8 cellular contexts compared by ENCODE assay signal in the genomic region with DNA sequence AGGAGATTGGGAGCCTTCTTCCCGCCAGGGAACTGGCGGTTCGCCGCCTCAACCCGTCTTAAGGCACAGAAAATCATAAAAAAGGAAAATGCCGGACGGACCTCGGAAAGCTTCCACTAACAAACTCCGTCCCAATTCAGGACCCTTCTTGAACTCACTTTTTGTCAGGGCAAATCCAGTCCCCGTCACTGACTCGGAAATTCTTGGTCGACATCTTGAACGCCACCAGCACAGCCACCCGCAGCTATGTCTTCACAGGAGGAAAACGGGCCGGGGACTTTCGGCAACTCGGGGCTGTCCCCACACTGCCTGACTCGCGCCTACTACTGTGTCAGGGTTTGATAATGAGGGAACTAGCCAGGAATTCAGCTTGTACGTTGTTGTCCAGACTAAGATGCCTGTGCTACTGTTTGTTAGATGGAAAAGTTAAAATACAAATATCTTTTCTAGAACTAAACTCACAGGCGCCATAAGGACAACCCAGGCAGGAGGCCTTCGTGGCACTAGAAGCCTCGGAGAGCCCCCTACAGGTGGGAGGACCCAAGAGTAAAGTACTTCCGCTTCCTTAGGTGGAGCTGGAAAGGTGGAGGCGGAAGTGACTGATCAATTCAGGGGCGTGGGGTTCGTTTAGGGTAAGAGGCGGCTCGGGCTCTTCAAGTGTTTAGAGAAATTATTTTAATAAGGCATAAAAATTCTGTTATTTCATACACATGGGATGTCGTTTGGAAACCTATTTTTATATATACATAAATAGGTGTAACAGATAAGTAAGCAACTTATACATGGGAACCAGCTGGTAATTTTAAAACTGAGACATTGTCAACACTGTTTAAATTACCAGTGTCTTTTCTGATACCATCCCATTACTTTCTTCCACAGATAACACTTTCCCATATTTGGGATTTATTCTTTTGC. TPM values are rescaled to one million over a fixed set of nuclear protein-coding genes. Genes with fewer than 3 reads are reported as not detected.
DNase-seq lines count a peak whose midpoint lies in the region; ATAC-seq, FAIRE-seq and TF ChIP-seq lines count a peak whose summit lies in the region.

A gene with protein sequence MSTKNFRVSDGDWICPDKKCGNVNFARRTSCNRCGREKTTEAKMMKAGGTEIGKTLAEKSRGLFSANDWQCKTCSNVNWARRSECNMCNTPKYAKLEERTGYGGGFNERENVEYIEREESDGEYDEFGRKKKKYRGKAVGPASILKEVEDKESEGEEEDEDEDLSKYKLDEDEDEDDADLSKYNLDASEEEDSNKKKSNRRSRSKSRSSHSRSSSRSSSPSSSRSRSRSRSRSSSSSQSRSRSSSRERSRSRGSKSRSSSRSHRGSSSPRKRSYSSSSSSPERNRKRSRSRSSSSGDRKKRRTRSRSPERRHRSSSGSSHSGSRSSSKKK (minus strand): TSS at position 254 of the 915 bp plus-strand sequence. CDS start 40 bp downstream, at position 214.

- no peaks in the 10 kb centered on the region; a peak in 2 of 7 replicates for H3K4me1 ChIP-seq in H1 (replicated peaks in 1 of 4; ENCODE audit: control insufficient read depth in 3 of 4, insufficient read depth in 4 of 4, low read length in 3 of 4)
- H3K4me1 ChIP-seq in mesenchymal stem cell (ENCODE audit: control insufficient read depth, insufficient read depth, low read depth, low read length) = peaks cover 5% of the 10 kb centered on the region

- CTCF ChIA-PET in H1 (lab: Charles Lee; ENCODE audit: partially characterized antibody) = interaction anchor here (0.5 to 1.5 kb wide), 8 partner anchors 12 to 890 kb away, joined by 3 to 5 read pairs (median 4); no protein-coding TSS in a partner anchor

- no peaks in the 10 kb centered on the region for H3K23me2 ChIP-seq in H1 (ENCODE audit: low read depth, low read length)

- H3K9ac ChIP-seq in H1 (replicated peaks in 1 of 4; ENCODE audit: extremely low read depth in 1 of 4, low read depth in 3 of 4, low read length in 3 of 4) (peak within 1 kb of the TSS; percentile 88 to 98 (median 96)), mesenchymal stem cell (ENCODE audit: low read length) (peak within 1 kb of the TSS; percentile 98)

- peak within 1 kb of the TSS; percentile 91 for H4K5ac ChIP-seq in H1 (ENCODE audit: insufficient read length, low read depth, low read length)

- H3K27me3 ChIP-seq in H1 (replicated peaks in 1 of 4; ENCODE audit: control insufficient read depth in 3 of 4, extremely low read depth in 1 of 4, insufficient read depth in 3 of 4, low read length in 3 of 4) = peaks cover 1 to 9% (median 5%) of the 10 kb centered on the region in 4 experiments; a peak in 5 of 7 replicates
- no peaks in the 10 kb centered on the region for H3K27me3 ChIP-seq in mesenchymal stem cell (ENCODE audit: control insufficient read depth in 1 of 2, insufficient read depth in 1 of 2, low read length in 2 of 2)

- H3K4me2 ChIP-seq in H1 (ENCODE audit: insufficient read depth in 1 of 2, low read depth in 2 of 2, low read length in 2 of 2) (peak within 1 kb of the TSS; percentile 56 to 68), mesenchymal stem cell (ENCODE audit: low read length, poor library complexity, severe bottlenecking) (peak within 1 kb of the TSS; percentile 66)

- TF ChIP-seq POLR2A in H1 (IDR thresholded peaks at IDR 0.05; ENCODE audit: control extremely low read depth in 1 of 2, low read depth in 2 of 2, low read length in 2 of 2) = peak; percentile 77 to 96

- WGBS in H1 (ENCODE audit: extremely low coverage in 1 of 2, insufficient coverage in 1 of 2, insufficient read length in 1 of 2, insufficient replicate concordance in 2 of 2, low coverage in 1 of 2, low lambda C conversion rate in 2 of 2, missing lambda C conversion rate in 1 of 2), 2 experiments = 2% methylated on average over 31 of the region's 31 CpGs; no CpG with 5 or more reads in 1 of the 2 experiments
- WGBS in mesenchymal stem cell = under 1% methylated on average over 25 of the region's 31 CpGs

- H4K8ac ChIP-seq in H1 (ENCODE audit: extremely low read depth, insufficient read depth, low read length) (peak within 1 kb of the TSS; percentile 39; the same call in 1 of the 2 replicates), mesenchymal stem cell (ENCODE audit: low read length) (peak within 1 kb of the TSS; percentile 98)

- H2BK12ac ChIP-seq in H1 (ENCODE audit: low read depth, low read length) (peak within 1 kb of the TSS; percentile 98; the same call in 1 of the 2 replicates), mesenchymal stem cell (ENCODE audit: low read length in 2 of 2) (peak within 1 kb of the TSS; percentile 46 to 79)

- peaks cover 0 to 2% of the 10 kb centered on the region in 2 experiments for H4K20me1 ChIP-seq in H1 (replicated peaks in 1 of 2; ENCODE audit: control insufficient read depth in 1 of 2, insufficient read depth in 2 of 2, low read length in 2 of 2)

- no peak for TF ChIP-seq EP300 in H1 (IDR thresholded peaks at IDR 0.05; ENCODE audit: borderline replicate concordance in 1 of 2, low read depth in 2 of 2, low read length in 2 of 2)

- H3K18ac ChIP-seq in H1 (ENCODE audit: extremely low read depth, low read length) (peak within 1 kb of the TSS; percentile 91), mesenchymal stem cell (ENCODE audit: low read depth in 1 of 2, low read length in 2 of 2) (peak within 1 kb of the TSS; percentile 87 to 88)

- peak within 1 kb of the TSS; percentile 50 for H2BK120ac ChIP-seq in H1 (replicated peaks; ENCODE audit: low read depth, low read length)
- peak within 1 kb of the TSS; percentile 71 for H2BK120ac ChIP-seq in mesenchymal stem cell (ENCODE audit: low read depth, low read length)

- H2AK5ac ChIP-seq in H1 (ENCODE audit: low read depth, low read length) (no peak within 1 kb of the TSS), mesenchymal stem cell (ENCODE audit: low read length, severe bottlenecking) (peak within 1 kb of the TSS; percentile 95)

- H2BK5ac ChIP-seq in H1 (ENCODE audit: low read depth, low read length) (peak within 1 kb of the TSS; percentile 100), mesenchymal stem cell (ENCODE audit: low read depth, low read length, poor library complexity, severe bottlenecking) (peak within 1 kb of the TSS; percentile 92)

- H3K56ac ChIP-seq in H1 (replicated peaks; ENCODE audit: insufficient read length, low read depth, low read length) = peak within 1 kb of the TSS; percentile 63

- peak within 1 kb of the TSS; percentile 99 for H2BK15ac ChIP-seq in H1 (ENCODE audit: low read length)
- no peak within 1 kb of the TSS for H2BK15ac ChIP-seq in mesenchymal stem cell (ENCODE audit: low read depth, poor library complexity, severe bottlenecking)

- POLR2A ChIA-PET in H1 (lab: Charles Lee; ENCODE audit: partially characterized antibody) = interaction anchor here (0.8 to 2.2 kb wide), 10 partner anchors 8 to 670 kb away, joined by 3 to 10 read pairs (median 4); a partner anchor contains a TSS

- H4K91ac ChIP-seq in H1 (replicated peaks; ENCODE audit: insufficient read length, low read length) (peak within 1 kb of the TSS; percentile 96), mesenchymal stem cell (ENCODE audit: low read length) (peak within 1 kb of the TSS; percentile 80)

- H3K36me3 ChIP-seq in H1 (ENCODE audit: control insufficient read depth in 2 of 4, insufficient read depth in 4 of 4, low read length in 3 of 4) = peaks cover 9 to 26% (median 14%) of the 10 kb centered on the region in 4 experiments; a peak in 6 of 8 replicates
- H3K36me3 ChIP-seq in mesenchymal stem cell (ENCODE audit: control insufficient read depth in 1 of 2, insufficient read depth in 2 of 2, low read depth in 1 of 2, low read length in 2 of 2) = peaks cover 4 to 25% of the 10 kb centered on the region in 2 experiments

- H3K79me1 ChIP-seq in H1 (ENCODE audit: low read depth, low read length) (no peaks in the 10 kb centered on the region), mesenchymal stem cell (replicated peaks; ENCODE audit: low read length, poor library complexity, severe bottlenecking) (peaks cover 2% of the 10 kb centered on the region)

- peaks cover 16 to 46% of the 10 kb centered on the region in 2 experiments; a peak in 3 of 4 replicates for H3K79me2 ChIP-seq in H1 (ENCODE audit: control insufficient read depth in 1 of 2, insufficient read depth in 2 of 2, low read length in 2 of 2)

- H3K4me3 ChIP-seq in H1 (ENCODE audit: extremely low read depth in 1 of 4, insufficient read depth in 2 of 4, low read depth in 3 of 4, low read length in 4 of 4) = peak within 1 kb of the TSS; percentile 91 to 96 (median 93)
- peak within 1 kb of the TSS; percentile 75 to 92 for H3K4me3 ChIP-seq in mesenchymal stem cell (ENCODE audit: insufficient read depth in 1 of 2, low read depth in 1 of 2, low read length in 2 of 2)

- no peaks in the 10 kb centered on the region for H3K9me3 ChIP-seq in H1 (ENCODE audit: insufficient read depth in 2 of 2, low read depth in 1 of 2, low read length in 1 of 2)
- H3K9me3 ChIP-seq in mesenchymal stem cell (ENCODE audit: control insufficient read depth, low read length) = no peaks in the 10 kb centered on the region

- H2AFZ ChIP-seq in H1 (ENCODE audit: low read length) (peak within 1 kb of the TSS; percentile 95), mesenchymal stem cell (ENCODE audit: low read depth, low read length) (no peak within 1 kb of the TSS)

- no peak within 1 kb of the TSS for H2BK20ac ChIP-seq in H1 (ENCODE audit: low read length)

- peak within 1 kb of the TSS; percentile 93 for H3K27ac ChIP-seq in H1 (ENCODE audit: low read depth, low read length)
- peak within 1 kb of the TSS; percentile 85 for H3K27ac ChIP-seq in mesenchymal stem cell (ENCODE audit: low read length, poor library complexity, severe bottlenecking)

- TF ChIP-seq CTCF in H1 (IDR thresholded peaks at IDR 0.05; ENCODE audit: control extremely low read depth in 1 of 3, insufficient read depth in 1 of 3, low read depth in 1 of 3, low read length in 3 of 3) = peak; percentile 52 to 67 (median 61)

- H3K23ac ChIP-seq in H1 (ENCODE audit: insufficient read length) (no peak within 1 kb of the TSS), mesenchymal stem cell (ENCODE audit: low read length in 2 of 2) (no peak within 1 kb of the TSS)

- peak; percentile 96 for DNase-seq in COLO668 (lab: John Stamatoyannopoulos, UW; ENCODE audit: unreplicated experiment)
- peak; percentile 98 for DNase-seq in HT-29 (ENCODE audit: low spot score)
- peak; percentile 91 to 94 for DNase-seq in NOMO-1 (lab: John Stamatoyannopoulos, UW; ENCODE audit: unreplicated experiment in 2 of 2)
- peak; percentile 75 to 85 for DNase-seq in activated CD8-positive, alpha-beta memory T cell treated with anti-CD3 and anti-CD28 coated beads for 4 hours (ENCODE audit: low read depth in 2 of 2)
- DNase-seq in H1 (ENCODE audit: low read depth in 1 of 2, low spot score in 2 of 2) = peak; percentile 79 to 88
- peak; percentile 97 for DNase-seq in mesenchymal stem cell
- DNase-seq in stimulated activated CD8-positive, alpha-beta memory T cell treated with anti-CD3 and anti-CD28 coated beads, Interleukin-15, amount 100 ng/mL, for 1 hour (ENCODE audit: low read depth) = peak; percentile 81

- FAIRE-seq in H1 (lab: Jason Lieb, UNC) = peak; percentile 93

- TF ChIP-seq RAD21 in H1 (IDR thresholded peaks at IDR 0.05 in 1 of 2, conservative IDR thresholded peaks at IDR 0.05 in 1 of 2; ENCODE audit: low read depth in 2 of 2, low read length in 2 of 2) = no peak

- ATAC-seq in GM19468 (IDR thresholded peaks at IDR 0.05; ENCODE audit: extremely low read depth, unreplicated experiment) = peak; percentile 99

- H3K14ac ChIP-seq in H1 (ENCODE audit: insufficient read length) (no peak within 1 kb of the TSS), mesenchymal stem cell (ENCODE audit: low read length in 2 of 2) (peak within 1 kb of the TSS in 1 of 2 experiments; percentile 68)

- H3K4ac ChIP-seq in H1 (replicated peaks; ENCODE audit: insufficient read length, low read depth, low read length) (peak within 1 kb of the TSS; percentile 19), mesenchymal stem cell (ENCODE audit: low read depth in 1 of 2, low read length in 2 of 2) (peak within 1 kb of the TSS; percentile 46 to 98)

RNA-seq across cellular contexts. Expression of the gene that starts here (rescaled TPM):
- total RNA-seq in HT-29 (2014; rRNA removed; shearing (Covaris generic)) = 16.3 and 18.0 TPM in 2 replicates
- total RNA-seq in H1 (2021; fragmentation: NEBNext Ultra II Directional; extraction: Animal tissue kit (Norgen Biotek cat#: 25700)) = 94.1 and 103 TPM in 2 replicates
- polyA plus RNA-seq in H1 (2011; rRNA removed) = 21.4 and 35.8 TPM in 2 replicates
- polyA plus RNA-seq in H1 (2011; cell fraction: cytosol; rRNA removed) = 66.5 TPM
- 34.5 TPM for polyA plus RNA-seq in H1 (2011; cell fraction: nucleus; rRNA removed)
- 56.6 to 105 TPM (median 63.5 TPM) in 4 replicates for polyA plus RNA-seq in H1 (2012, experiment 1 of 2)
- polyA plus RNA-seq in H1 (2012, experiment 2 of 2) = 5.1 TPM
- 114 TPM for polyA plus RNA-seq in H1 (2013, experiment 1 of 2)
- 104 TPM for polyA plus RNA-seq in H1 (2013, experiment 2 of 2)
- polyA minus RNA-seq in H1 (2011; rRNA and poly(A)+ RNA removed) = 25.6 and 38.6 TPM in 2 replicates
- polyA minus RNA-seq in H1 (2011; cell fraction: cytosol; rRNA and poly(A)+ RNA removed) = 31.3 TPM
- polyA minus RNA-seq in H1 (2011; cell fraction: nucleus; rRNA and poly(A)+ RNA removed) = 52.2 TPM
- 75.6 TPM for polyA plus RNA-seq in mesenchymal stem cell (2013, experiment 1 of 2)
- polyA plus RNA-seq in mesenchymal stem cell (2013, experiment 2 of 2) = 74.9 TPM

Comparison
In these comparisons a context has a peak if more than half of its experiments do, and no peak if none do; other contexts are left out.
1. Peak in every context shown above with its lines: DNase-seq, ATAC-seq, H3K4me3 ChIP-seq and H3K27ac ChIP-seq.